ENCODE assay signal across 8 cellular contexts in genomic region chr2:54331095-54331835, GRCh38.
DNase-seq lines count a peak whose midpoint lies in the region; ATAC-seq and TF ChIP-seq lines count a peak whose summit lies in the region.

No MANE protein-coding gene starts in this region.

- H3K18ac ChIP-seq in H9 (ENCODE audit: insufficient read length, low read depth, low read length) = no peak overlapping the region

- H4K91ac ChIP-seq in H9 (ENCODE audit: insufficient read length, low read depth, low read length) = no peak overlapping the region

- POLR2A ChIA-PET in activated B cell treated with CpG ODN at 0.5 μM for 24 hours (lab: Charles Lee) = interaction anchor here (0.6 kb wide), 2 partner anchors 10 to 1187 kb away, joined by 3 to 4 read pairs; no protein-coding TSS in a partner anchor

- CTCF ChIA-PET in activated B cell treated with CpG ODN at 0.5 μM for 24 hours (lab: Charles Lee) = no interaction called here

- no peak overlapping the region for H4K5ac ChIP-seq in H9 (ENCODE audit: insufficient read length, low read depth, low read length)

- peaks cover 3 to 5% of the 10 kb centered on the region in 2 experiments; a peak in 3 of 5 replicates for H3K9me3 Mint-ChIP-seq in H9
- H3K9me3 Mint-ChIP-seq in activated B cell treated with CpG ODN at 0.5 μM for 24 hours = no peaks in the 10 kb centered on the region
- H3K9me3 Mint-ChIP-seq in stimulated activated effector memory CD8-positive, alpha-beta T cell treated with anti-CD3 and anti-CD28 coated beads, Interleukin-12 subunit alpha, Interleukin-12 subunit beta, amount 100 ng/mL, for 72 hours = no peaks in the 10 kb centered on the region

- H3K27ac ChIP-seq in H9 (ENCODE audit: insufficient read length, low read depth, low read length) (no peak overlapping the region), hepatocyte (no peak overlapping the region)

- H3K36me3 Mint-ChIP-seq in H9 (ENCODE audit: insufficient read depth in 1 of 3, low read depth in 3 of 3) = peaks cover 0 to 4% (median 0%) of the 10 kb centered on the region in 3 experiments; a peak in 1 of 7 replicates
- H3K36me3 Mint-ChIP-seq in activated B cell treated with CpG ODN at 0.5 μM for 24 hours (ENCODE audit: low read depth) = no peaks in the 10 kb centered on the region
- H3K36me3 Mint-ChIP-seq in stimulated activated effector memory CD8-positive, alpha-beta T cell treated with anti-CD3 and anti-CD28 coated beads, Interleukin-12 subunit alpha, Interleukin-12 subunit beta, amount 100 ng/mL, for 72 hours = peaks cover 6% of the 10 kb centered on the region

- H2AK5ac ChIP-seq in H9 (ENCODE audit: insufficient read length, low read length) = no peak overlapping the region

- H3K4me2 ChIP-seq in H9 (ENCODE audit: insufficient read depth, insufficient read length, low read length) = peak overlapping the region; percentile 83
- peak overlapping the region; percentile 80 for H3K4me2 ChIP-seq in hepatocyte

- no peaks in the 10 kb centered on the region for H3K9me2 ChIP-seq in hepatocyte (replicated peaks; ENCODE audit: insufficient read depth)

- no peak overlapping the region for H3K56ac ChIP-seq in H9 (ENCODE audit: insufficient read length, low read depth, low read length)

- H3K23ac ChIP-seq in H9 (ENCODE audit: insufficient read length, low read depth, low read length) = no peak overlapping the region

- H3K36me3 ChIP-seq in BE2C (no peaks in the 10 kb centered on the region), hepatocyte (replicated peaks; ENCODE audit: insufficient read depth, low read depth) (no peaks in the 10 kb centered on the region)

- no peak overlapping the region for H2BK120ac ChIP-seq in H9 (ENCODE audit: low read depth, low read length, poor library complexity, severe bottlenecking)

- ATAC-seq in activated B cell treated with CpG ODN at 0.5 μM for 24 hours (ENCODE audit: low read depth) = peak; percentile 51
- ATAC-seq in stimulated activated effector memory CD8-positive, alpha-beta T cell treated with anti-CD3 and anti-CD28 coated beads, Interleukin-12 subunit alpha, Interleukin-12 subunit beta, amount 100 ng/mL, for 72 hours = no peak

- H3K4me1 ChIP-seq in BE2C (no peaks in the 10 kb centered on the region), H9 (ENCODE audit: insufficient read depth, low read length) (no peaks in the 10 kb centered on the region), hepatocyte (ENCODE audit: insufficient read depth) (no peaks in the 10 kb centered on the region)

- H2BK5ac ChIP-seq in H9 (ENCODE audit: insufficient read length, low read length) = no peak overlapping the region

- H2BK12ac ChIP-seq in H9 (ENCODE audit: insufficient read length, low read depth, low read length) = no peak overlapping the region

- H3K4me1 Mint-ChIP-seq in H9 (peaks cover 11 to 13% of the 10 kb centered on the region in 2 experiments), activated B cell treated with CpG ODN at 0.5 μM for 24 hours (peaks cover 21% of the 10 kb centered on the region)
- peaks cover 21% of the 10 kb centered on the region for H3K4me1 Mint-ChIP-seq in stimulated activated effector memory CD8-positive, alpha-beta T cell treated with anti-CD3 and anti-CD28 coated beads, Interleukin-12 subunit alpha, Interleukin-12 subunit beta, amount 100 ng/mL, for 72 hours

- no peaks in the 10 kb centered on the region for H3K9me3 ChIP-seq in BE2C
- no peaks in the 10 kb centered on the region for H3K9me3 ChIP-seq in H9 (ENCODE audit: control insufficient read depth, low read depth, low read length)
- no peaks in the 10 kb centered on the region for H3K9me3 ChIP-seq in hepatocyte (ENCODE audit: low read depth)

- no CpG with 5 or more reads among the region's 14 CpGs for WGBS in H9 (ENCODE audit: extremely low coverage, insufficient read length, low lambda C conversion rate)
- WGBS in hepatocyte (ENCODE audit: low lambda C conversion rate, missing lambda C conversion rate) = 59% methylated on average over 14 of the region's 14 CpGs

- H4K8ac ChIP-seq in H9 (replicated peaks; ENCODE audit: insufficient read length, low read depth, low read length) = no peak overlapping the region

- H3K79me2 ChIP-seq in H9 (ENCODE audit: insufficient read depth, low read length) (no peaks in the 10 kb centered on the region), hepatocyte (no peaks in the 10 kb centered on the region)

- peak overlapping the region; percentile 72 to 86 for H3K4me3 Mint-ChIP-seq in H9
- H3K4me3 Mint-ChIP-seq in activated B cell treated with CpG ODN at 0.5 μM for 24 hours = peak overlapping the region; percentile 89
- H3K4me3 Mint-ChIP-seq in stimulated activated effector memory CD8-positive, alpha-beta T cell treated with anti-CD3 and anti-CD28 coated beads, Interleukin-12 subunit alpha, Interleukin-12 subunit beta, amount 100 ng/mL, for 72 hours = peak overlapping the region; percentile 82

- H4K20me1 ChIP-seq in H9 (ENCODE audit: control insufficient read depth, insufficient read depth, insufficient read length) (no peaks in the 10 kb centered on the region), hepatocyte (ENCODE audit: insufficient read depth, poor library complexity, severe bottlenecking) (no peaks in the 10 kb centered on the region)

- H3K27ac Mint-ChIP-seq in H9 (no peak overlapping the region), activated B cell treated with CpG ODN at 0.5 μM for 24 hours (peak overlapping the region; percentile 70)
- H3K27ac Mint-ChIP-seq in stimulated activated effector memory CD8-positive, alpha-beta T cell treated with anti-CD3 and anti-CD28 coated beads, Interleukin-12 subunit alpha, Interleukin-12 subunit beta, amount 100 ng/mL, for 72 hours = peak overlapping the region; percentile 10

- intact Hi-C loops in activated B cell treated with CpG ODN at 0.5 μM for 24 hours (cut with micrococcal nuclease) = loop anchor here (2.0 to 10.0 kb wide), 5 partner anchors 64 to 901 kb away; partner anchors contain the start of genes ACYP2, CLHC1, RPS27A and SPTBN1

- H3K4me3 ChIP-seq in BE2C (ENCODE audit: low read depth, low read length) (peak overlapping the region; percentile 54), hepatocyte (peak overlapping the region; percentile 15)

- peaks cover 7% of the 10 kb centered on the region for H3K23me2 ChIP-seq in H9 (ENCODE audit: insufficient read length, low read depth, low read length, poor library complexity, severe bottlenecking)

- no peak for DNase-seq in BE2C
- DNase-seq in H9 = no peak
- peak; percentile 26 for DNase-seq in activated B cell treated with CpG ODN at 0.5 μM for 24 hours
- DNase-seq in hepatocyte (ENCODE audit: low spot score) = no peak
- no peak for DNase-seq in stimulated activated effector memory CD8-positive, alpha-beta T cell treated with anti-CD3 and anti-CD28 coated beads, Interleukin-12 subunit alpha, Interleukin-12 subunit beta, amount 100 ng/mL, for 72 hours (ENCODE audit: low spot score in 2 of 2)
- no peak for DNase-seq in KBM-7
- no peak for DNase-seq in T-helper 9 cell
- no peak for DNase-seq in A172 (ENCODE audit: low spot score)

- H3K14ac ChIP-seq in H9 (ENCODE audit: insufficient read depth, low read length) = no peak overlapping the region

- H2AFZ ChIP-seq in H9 (ENCODE audit: low read length) (no peak overlapping the region), hepatocyte (peak overlapping the region; percentile 37)

- no peak overlapping the region for H2BK20ac ChIP-seq in H9 (ENCODE audit: low read depth, low read length, poor library complexity, severe bottlenecking)

- H3K4ac ChIP-seq in H9 (ENCODE audit: low read depth, low read length) = no peak overlapping the region

- H3K27me3 Mint-ChIP-seq in H9 (ENCODE audit: low read depth) (peaks cover 46% of the 10 kb centered on the region), activated B cell treated with CpG ODN at 0.5 μM for 24 hours (peaks cover 13% of the 10 kb centered on the region)

- no peak overlapping the region for H3K9ac ChIP-seq in H9 (ENCODE audit: extremely low read depth, insufficient read length, low read length)

- H3K79me1 ChIP-seq in H9 (ENCODE audit: insufficient read depth, low read depth, low read length, poor library complexity, severe bottlenecking) = no peaks in the 10 kb centered on the region

- H3K27me3 ChIP-seq in BE2C = no peaks in the 10 kb centered on the region
- peaks cover 3% of the 10 kb centered on the region; the same call in 1 of the 2 replicates for H3K27me3 ChIP-seq in H9 (ENCODE audit: insufficient read depth, low read length)
- H3K27me3 ChIP-seq in hepatocyte = no peaks in the 10 kb centered on the region

- no peak overlapping the region for H2BK15ac ChIP-seq in H9 (ENCODE audit: low read depth, low read length)

- no peak for TF ChIP-seq CTCF in BE2C (IDR thresholded peaks at IDR 0.05; ENCODE audit: low read depth, low read length)
- no peak for TF ChIP-seq CTCF in H9 (conservative IDR thresholded peaks at IDR 0.05)
- no peak for TF ChIP-seq CTCF in activated B cell treated with CpG ODN at 0.5 μM for 24 hours (IDR thresholded peaks at IDR 0.05)
- no peak for TF ChIP-seq CTCF in hepatocyte (IDR thresholded peaks at IDR 0.05; ENCODE audit: poor library complexity)

- H3T11ph ChIP-seq in H9 (ENCODE audit: low read length) = no peak overlapping the region

- in situ Hi-C loops in KBM-7 (cut with MboI; ENCODE audit: low pct_unique_long_range_greater_than_20kb, low sequenced_read_pairs) = no loop called here

Comparison
In these comparisons a context has a peak if more than half of its experiments do, and no peak if none do; other contexts are left out.
1. H3K27ac Mint-ChIP-seq: peak in activated B cell treated with CpG ODN at 0.5 μM for 24 hours (single experiment) and stimulated activated effector memory CD8-positive, alpha-beta T cell treated with anti-CD3 and anti-CD28 coated beads, Interleukin-12 subunit alpha, Interleukin-12 subunit beta, amount 100 ng/mL, for 72 hours (single experiment); none in H9 (0 of 3).
2. Peak in every context shown above with its lines, with median percentiles within 50 percentile points of each other: H3K4me3 Mint-ChIP-seq.